Comparison of ENCODE assay signal across 12 cellular contexts in the genomic region with DNA sequence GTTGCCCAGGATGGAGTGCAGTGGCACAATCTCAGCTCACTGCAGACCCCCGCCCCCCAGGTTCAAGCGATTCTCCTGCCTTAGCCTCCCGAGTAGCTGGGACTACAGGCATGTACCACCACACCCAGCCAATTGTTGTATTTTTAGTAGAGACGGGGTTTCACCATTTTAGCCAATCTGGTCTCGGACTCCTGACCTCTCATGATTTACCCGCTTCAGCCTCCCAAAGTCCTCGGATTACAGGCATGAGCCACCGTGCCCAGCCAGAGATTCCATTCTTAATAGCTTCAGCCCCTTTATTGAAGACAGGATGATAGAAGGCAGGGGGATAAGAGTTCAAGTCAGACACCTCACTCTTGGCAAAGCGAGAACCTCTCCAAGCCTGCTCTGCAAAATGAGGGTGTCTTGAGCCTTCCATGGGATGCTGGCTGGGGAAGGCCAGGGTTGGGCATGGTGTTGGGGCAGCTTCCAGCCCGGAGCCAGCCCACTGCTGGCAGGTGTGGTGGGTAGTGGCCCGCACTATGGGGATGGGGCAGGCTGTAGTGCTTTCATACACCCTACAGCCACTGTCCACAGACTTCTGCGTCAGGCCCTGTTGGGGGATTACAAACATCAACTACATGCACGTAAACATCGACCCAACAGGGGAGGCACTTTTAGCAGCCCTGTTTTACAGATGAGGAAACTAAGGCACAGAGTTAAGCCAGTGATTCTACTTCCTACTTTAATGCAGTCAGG. TPM values are rescaled to one million over a fixed set of nuclear protein-coding genes. Genes with fewer than 3 reads are reported as not detected.
DNase-seq lines count a peak whose midpoint lies in the region; ATAC-seq, FAIRE-seq and TF ChIP-seq lines count a peak whose summit lies in the region.
"Had no signal": no experiment of that assay in that cellular context is flagged by ENCODE, and none has a peak within 500 bp of the region (broad histone marks: within the 10 kb centered on the region; RNA-seq: fewer than 3 reads in every experiment).

No MANE protein-coding gene starts in this region.

- no peak for TF ChIP-seq POLR2A in esophagus muscularis mucosa (IDR thresholded peaks at IDR 0.05; ENCODE audit: low read depth)

- H3K4me2 ChIP-seq in Karpas-422 (ENCODE audit: low read depth, low read length, poor library complexity, severe bottlenecking) (no peak overlapping the region), parathyroid adenoma (ENCODE audit: low read length) (no peak overlapping the region), mammary epithelial cell (ENCODE audit: insufficient read depth, low read depth, low read length) (no peak overlapping the region)

- H3K9me3 Mint-ChIP-seq in CD8-positive, alpha-beta T cell = no peaks in the 10 kb centered on the region

- H3K27me3 ChIP-seq in CD8-positive, alpha-beta T cell (ENCODE audit: insufficient read depth, low read length) = no peaks in the 10 kb centered on the region
- H3K27me3 ChIP-seq in Karpas-422 (ENCODE audit: low read length) (no peaks in the 10 kb centered on the region), esophagus muscularis mucosa (peaks cover 0 to 13% (median 3%) of the 10 kb centered on the region in 4 donors), parathyroid adenoma (ENCODE audit: control insufficient read depth, insufficient read depth, low read length) (no peaks in the 10 kb centered on the region), mammary epithelial cell (ENCODE audit: insufficient read depth, low read length) (no peaks in the 10 kb centered on the region)

- H3K27ac ChIP-seq in CD8-positive, alpha-beta T cell (ENCODE audit: low read depth, low read length) = no peak overlapping the region
- H3K27ac ChIP-seq in Karpas-422 (ENCODE audit: low read length) = 0 out of 2 replicates have a peak overlapping the region, but pooled peaks have one; percentile 47
- peak overlapping the region; percentile 23 to 87 (median 84) for H3K27ac ChIP-seq in esophagus muscularis mucosa (replicated peaks in 1 of 4)
- H3K27ac ChIP-seq in parathyroid adenoma = peak overlapping the region; percentile 12
- no peak overlapping the region for H3K27ac ChIP-seq in mammary epithelial cell (ENCODE audit: insufficient read depth, low read depth, low read length)

- H3K27ac Mint-ChIP-seq in CD8-positive, alpha-beta T cell = peak overlapping the region; percentile 73

- WGBS in esophagus muscularis mucosa = 90% methylated on average over 11 of the region's 14 CpGs
- WGBS in mammary epithelial cell (ENCODE audit: low coverage, missing lambda C conversion rate) = 97% methylated on average over 14 of the region's 14 CpGs

- H3K79me2 ChIP-seq in Karpas-422 (ENCODE audit: low read length) (peaks cover 69% of the 10 kb centered on the region), parathyroid adenoma (peaks cover 4% of the 10 kb centered on the region), mammary epithelial cell (ENCODE audit: insufficient read depth, low read length) (peaks cover 74% of the 10 kb centered on the region)

- H3K9me2 ChIP-seq in Karpas-422 (replicated peaks; ENCODE audit: insufficient read depth, low read length) = no peaks in the 10 kb centered on the region

- H4K20me1 ChIP-seq in Karpas-422 (ENCODE audit: insufficient read depth, low read depth, low read length) = peaks cover 23% of the 10 kb centered on the region
- no peaks in the 10 kb centered on the region for H4K20me1 ChIP-seq in mammary epithelial cell (ENCODE audit: insufficient read depth, low read length)

- intact Hi-C loops in CD8-positive, alpha-beta T cell (cut with DNase I, micrococcal nuclease) = loop anchor here in 1 of 2 experiments (5.0 kb wide), 2 partner anchors 227 to 1877 kb away; a partner anchor contains a TSS
- intact Hi-C loops in esophagus muscularis mucosa (cut with DNase I) (loop anchor here (5.0 kb wide), 1 partner anchor 68 kb away; a partner anchor contains a TSS), mammary epithelial cell (cut with micrococcal nuclease) (no loop called here)

- H3K4me1 Mint-ChIP-seq in CD8-positive, alpha-beta T cell (ENCODE audit: low read depth) = peaks cover 53% of the 10 kb centered on the region

- H3K4me1 ChIP-seq in CD8-positive, alpha-beta T cell (ENCODE audit: insufficient read depth, low read length) = peaks cover 44% of the 10 kb centered on the region
- H3K4me1 ChIP-seq in Karpas-422 (ENCODE audit: low read length) (peaks cover 51% of the 10 kb centered on the region), esophagus muscularis mucosa (peaks cover 60 to 90% (median 86%) of the 10 kb centered on the region in 4 donors), parathyroid adenoma (peaks cover 7% of the 10 kb centered on the region), mammary epithelial cell (ENCODE audit: insufficient read depth, low read length) (peaks cover 26% of the 10 kb centered on the region)

- dilution Hi-C loops in mammary epithelial cell (cut with HindIII; ENCODE audit: low sequenced_read_pairs) = no loop called here

- no peak for ATAC-seq in CD8-positive, alpha-beta T cell

- no peak overlapping the region for H3K4me3 ChIP-seq in CD8-positive, alpha-beta T cell (ENCODE audit: low read depth, low read length)
- H3K4me3 ChIP-seq in Karpas-422 (ENCODE audit: low read length) (no peak overlapping the region), esophagus muscularis mucosa (peak overlapping the region in 1 of 4 donors; percentile 32), parathyroid adenoma (ENCODE audit: low read depth, low read length) (no peak overlapping the region), mammary epithelial cell (replicated peaks in 1 of 3; ENCODE audit: insufficient read depth in 1 of 3, low read depth in 2 of 3, low read length in 3 of 3) (no peak overlapping the region)

- FAIRE-seq in GM19239 (lab: Jason Lieb, UNC) = no peak

- no peak for TF ChIP-seq CTCF in CD8-positive, alpha-beta T cell (IDR thresholded peaks at IDR 0.05)
- no peak for TF ChIP-seq CTCF in esophagus muscularis mucosa (IDR thresholded peaks at IDR 0.05)
- TF ChIP-seq CTCF in parathyroid adenoma (IDR thresholded peaks at IDR 0.05) = no peak
- no peak for TF ChIP-seq CTCF in mammary epithelial cell (conservative IDR thresholded peaks at IDR 0.05 in 1 of 2, IDR thresholded peaks at IDR 0.05 in 1 of 2; ENCODE audit: extremely low read depth in 1 of 2, insufficient read depth in 1 of 2, low read depth in 1 of 2, low read length in 2 of 2)

- DNase-seq in CD8-positive, alpha-beta T cell = no peak
- DNase-seq in Karpas-422 = no peak
- no peak for DNase-seq in esophagus muscularis mucosa (ENCODE audit: extremely low spot score)
- no peak for DNase-seq in DMS53 treated with DMSO at 0.1 percent for 48 hours (lab: John Stamatoyannopoulos, UW; ENCODE audit: unreplicated experiment)
- DNase-seq in mammary epithelial cell = no peak
- DNase-seq in GM19239 (ENCODE audit: insufficient read length, low spot score) = no peak
- no peak for DNase-seq in medulla oblongata (ENCODE audit: extremely low spot score)
- DNase-seq: NCI-H2029, SHP77 treated with DMSO at 0.1 percent for 48 hours had no signal

- CTCF ChIA-PET in CD8-positive, alpha-beta T cell (lab: Charles Lee) = interaction anchor here (1.1 kb wide), 1 partner anchor 15 kb away, joined by 4 read pairs; no protein-coding TSS in a partner anchor
- CTCF ChIA-PET in mammary epithelial cell (lab: Charles Lee; ENCODE audit: low non-redundant PET) = no interaction called here

- POLR2A ChIA-PET in CD8-positive, alpha-beta T cell (lab: Charles Lee) = interaction anchor here (1.5 kb wide), 1 partner anchor 15 kb away, joined by 3 read pairs; no protein-coding TSS in a partner anchor

- no peak overlapping the region for H2AFZ ChIP-seq in Karpas-422 (ENCODE audit: low read length)
- H2AFZ ChIP-seq in parathyroid adenoma = no peak overlapping the region
- no peak overlapping the region for H2AFZ ChIP-seq in mammary epithelial cell (ENCODE audit: low read depth, low read length)

- no peaks in the 10 kb centered on the region for H3K9me3 ChIP-seq in CD8-positive, alpha-beta T cell (ENCODE audit: low read length)
- H3K9me3 ChIP-seq in Karpas-422 (ENCODE audit: low read length) = no peaks in the 10 kb centered on the region
- H3K9me3 ChIP-seq in esophagus muscularis mucosa = no peaks in the 10 kb centered on the region
- H3K9me3 ChIP-seq in parathyroid adenoma (ENCODE audit: control insufficient read depth, low read length) = no peaks in the 10 kb centered on the region
- no peaks in the 10 kb centered on the region for H3K9me3 ChIP-seq in mammary epithelial cell (replicated peaks; ENCODE audit: insufficient read depth, low read length)

- in situ Hi-C loops in mammary epithelial cell (cut with MboI; ENCODE audit: low sequenced_read_pairs in 2 of 2) = no loop called here

- no peak overlapping the region for H3K9ac ChIP-seq in Karpas-422 (ENCODE audit: low read length)
- H3K9ac ChIP-seq in parathyroid adenoma = no peak overlapping the region
- no peak overlapping the region for H3K9ac ChIP-seq in mammary epithelial cell (ENCODE audit: insufficient read depth, low read length)

- peak overlapping the region; percentile 29 for H3K4me3 Mint-ChIP-seq in CD8-positive, alpha-beta T cell

- H3K27me3 Mint-ChIP-seq in CD8-positive, alpha-beta T cell (ENCODE audit: low read depth) = no peaks in the 10 kb centered on the region

- TF ChIP-seq EP300 in esophagus muscularis mucosa (IDR thresholded peaks at IDR 0.05) = no peak

- H3K36me3 ChIP-seq in CD8-positive, alpha-beta T cell (ENCODE audit: insufficient read depth, low read length) = no peaks in the 10 kb centered on the region
- 0 out of 2 replicates have a peak, but pooled peaks cover 5% of the 10 kb centered on the region for H3K36me3 ChIP-seq in Karpas-422 (ENCODE audit: insufficient read depth, low read length)
- no peaks in the 10 kb centered on the region for H3K36me3 ChIP-seq in esophagus muscularis mucosa
- no peaks in the 10 kb centered on the region for H3K36me3 ChIP-seq in parathyroid adenoma (ENCODE audit: control insufficient read depth, insufficient read depth, low read length)
- no peaks in the 10 kb centered on the region for H3K36me3 ChIP-seq in mammary epithelial cell (ENCODE audit: insufficient read depth, low read length)

- BruUV-seq in mammary epithelial cell (replicated peaks; lab: Mats Ljungman, UMichigan) = no TSS peak

- peaks cover 11% of the 10 kb centered on the region for H3K36me3 Mint-ChIP-seq in CD8-positive, alpha-beta T cell

RNA-seq across cellular contexts. Expression of a gene that starts 3.5 kb away (rescaled TPM):
- 10 to 100 TPM; 28.0 to 33.3 TPM for total RNA-seq in CD8-positive, alpha-beta T cell
- 48.3 and 64.4 TPM in 2 replicates for total RNA-seq in Karpas-422 (2014; rRNA removed; shearing (Covaris generic); ENCODE audit: low replicate concordance)
- total RNA-seq in esophagus muscularis mucosa = 10 to 100 TPM; 33.2 to 95.8 (median 73.9) TPM
- total RNA-seq in mammary epithelial cell = 10 to 100 TPM; 50.2 to 51.7 TPM
- 64.3 TPM for polyA plus RNA-seq in mammary epithelial cell
- 37.8 TPM for polyA minus RNA-seq in mammary epithelial cell

RNA-seq across cellular contexts. Expression of a gene that starts 16.8 kb away (rescaled TPM):
- not detected for total RNA-seq in CD8-positive, alpha-beta T cell
- 0.45 TPM in 1 of 2 replicates, not detected in the other for total RNA-seq in Karpas-422 (2014; rRNA removed; shearing (Covaris generic); ENCODE audit: low replicate concordance)
- total RNA-seq in esophagus muscularis mucosa = not detected
- total RNA-seq in mammary epithelial cell = not detected
- not detected for polyA plus RNA-seq in mammary epithelial cell
- not detected for polyA minus RNA-seq in mammary epithelial cell
- total RNA-seq: cerebellum, Daoy had no signal

Comparison
In these comparisons a context has a peak if more than half of its experiments do, and no peak if none do; other contexts are left out.
1. H3K27ac ChIP-seq: peak in Karpas-422 (single experiment), esophagus muscularis mucosa (4 of 4) and parathyroid adenoma (single experiment); none in CD8-positive, alpha-beta T cell (single experiment) and mammary epithelial cell (single experiment).